9 cellular contexts compared by ENCODE assay signal in genomic region chr17:2050246-2050866, GRCh38. TPM values are rescaled to one million over a fixed set of nuclear protein-coding genes. Genes with fewer than 3 reads are reported as not detected.
DNase-seq lines count a peak whose midpoint lies in the region; ATAC-seq and TF ChIP-seq lines count a peak whose summit lies in the region.
"Had no signal": no experiment of that assay in that cellular context is flagged by ENCODE, and none has a peak within 500 bp of the region (broad histone marks: within the 10 kb centered on the region; RNA-seq: fewer than 3 reads in every experiment).

No MANE protein-coding gene starts in this region.

- TF ChIP-seq CTCF in fibroblast of pulmonary artery (IDR thresholded peaks at IDR 0.05; ENCODE audit: low read length, missing control alignments) (no peak), neural crest cell (conservative IDR thresholded peaks at IDR 0.05) (no peak), upper lobe of right lung (IDR thresholded peaks at IDR 0.05) (no peak)

- H3K9me3 ChIP-seq in upper lobe of right lung = no peaks in the 10 kb centered on the region

- peak; percentile 77 for DNase-seq in EH (ENCODE audit: low read depth)
- DNase-seq in NCI-H69 (lab: John Stamatoyannopoulos, UW) = peak; percentile 87
- DNase-seq in activated T-cell treated with anti-CD3 and anti-CD28 coated beads, Interleukin-2, amount 50 U/mL, for 24 hours = peak; percentile 86
- peak; percentile 73 for DNase-seq in fibroblast of pulmonary artery (ENCODE audit: low read depth)
- DNase-seq in neural crest cell (ENCODE audit: low read depth, low spot score) = peak; percentile 53
- peak; percentile 87 for DNase-seq in upper lobe of right lung
- DNase-seq in foreskin melanocyte = no peak

- H3K4me3 Mint-ChIP-seq in activated T-cell treated with anti-CD3 and anti-CD28 coated beads, Interleukin-2, amount 50 U/mL, for 24 hours = no peak overlapping the region
- no peak overlapping the region for H3K4me3 Mint-ChIP-seq in neural crest cell
- H3K4me3 Mint-ChIP-seq: activated naive CD4-positive, alpha-beta T cell treated with anti-CD3 and anti-CD28 coated beads, Interleukin-2, amount 50 U/mL, for 24 hours had no signal

- H3K36me3 ChIP-seq in upper lobe of right lung = no peaks in the 10 kb centered on the region

- H3K36me3 Mint-ChIP-seq in activated T-cell treated with anti-CD3 and anti-CD28 coated beads, Interleukin-2, amount 50 U/mL, for 24 hours (ENCODE audit: low read depth) = no peaks in the 10 kb centered on the region
- no peaks in the 10 kb centered on the region for H3K36me3 Mint-ChIP-seq in neural crest cell (ENCODE audit: low read depth)
- H3K36me3 Mint-ChIP-seq: activated naive CD4-positive, alpha-beta T cell treated with anti-CD3 and anti-CD28 coated beads, Interleukin-2, amount 50 U/mL, for 24 hours had no signal

- no peak overlapping the region for H3K27ac Mint-ChIP-seq in activated T-cell treated with anti-CD3 and anti-CD28 coated beads, Interleukin-2, amount 50 U/mL, for 24 hours
- no peak overlapping the region for H3K27ac Mint-ChIP-seq in neural crest cell (ENCODE audit: unreplicated experiment)
- H3K27ac Mint-ChIP-seq: activated naive CD4-positive, alpha-beta T cell treated with anti-CD3 and anti-CD28 coated beads, Interleukin-2, amount 50 U/mL, for 24 hours had no signal

- ATAC-seq in HG02759 (IDR thresholded peaks at IDR 0.05; ENCODE audit: unreplicated experiment) (peak; percentile 14), upper lobe of right lung (peak; percentile 57)

- peaks cover 17% of the 10 kb centered on the region for H3K27me3 Mint-ChIP-seq in activated T-cell treated with anti-CD3 and anti-CD28 coated beads, Interleukin-2, amount 50 U/mL, for 24 hours
- peaks cover 47% of the 10 kb centered on the region for H3K27me3 Mint-ChIP-seq in neural crest cell (ENCODE audit: low read depth)

- peaks cover 32% of the 10 kb centered on the region for H3K4me1 ChIP-seq in upper lobe of right lung

- H3K9me3 Mint-ChIP-seq in activated T-cell treated with anti-CD3 and anti-CD28 coated beads, Interleukin-2, amount 50 U/mL, for 24 hours = no peaks in the 10 kb centered on the region
- H3K9me3 Mint-ChIP-seq in neural crest cell = no peaks in the 10 kb centered on the region
- H3K9me3 Mint-ChIP-seq: activated naive CD4-positive, alpha-beta T cell treated with anti-CD3 and anti-CD28 coated beads, Interleukin-2, amount 50 U/mL, for 24 hours had no signal

- H3K27me3 ChIP-seq in upper lobe of right lung = peaks cover 5% of the 10 kb centered on the region

- intact Hi-C loops in upper lobe of right lung (cut with DNase I) = no loop called here

- H3K4me1 Mint-ChIP-seq in activated T-cell treated with anti-CD3 and anti-CD28 coated beads, Interleukin-2, amount 50 U/mL, for 24 hours (ENCODE audit: low read depth) = peaks cover 33% of the 10 kb centered on the region
- peaks cover 24% of the 10 kb centered on the region for H3K4me1 Mint-ChIP-seq in neural crest cell

- H3K27ac ChIP-seq in upper lobe of right lung = no peak overlapping the region

- H3K4me3 ChIP-seq in fibroblast of pulmonary artery (replicated peaks; ENCODE audit: low read depth, low read length) (peak overlapping the region; percentile 36), upper lobe of right lung (peak overlapping the region; percentile 55)

RNA-seq across cellular contexts. Expression of gene HIC1, which starts 4.5 kb away (rescaled TPM):
- total RNA-seq in neural crest cell (0.37 and 0.82 TPM in 2 replicates), upper lobe of right lung (20.8 TPM)

RNA-seq across cellular contexts. Expression of gene OVCA2, which starts 8.5 kb away (rescaled TPM):
- total RNA-seq in neural crest cell (25.6 and 29.8 TPM in 2 replicates), upper lobe of right lung (21.4 TPM)

RNA-seq across cellular contexts. Expression of gene DPH1, which starts 20.4 kb away (rescaled TPM):
- 29.7 and 35.1 TPM in 2 replicates for total RNA-seq in neural crest cell
- total RNA-seq in upper lobe of right lung = 47.8 TPM

RNA-seq across cellular contexts. Expression of gene RTN4RL1, which starts 25.2 kb away (rescaled TPM):
- 0.36 and 0.47 TPM in 2 replicates for total RNA-seq in neural crest cell
- total RNA-seq in upper lobe of right lung = 4.3 TPM

Comparison
In these comparisons a context has a peak if more than half of its experiments do, and no peak if none do; other contexts are left out.
1. RNA of gene HIC1, which starts 4.5 kb away (total RNA-seq): 20.8 TPM in upper lobe of right lung (single experiment); 0.37 to 0.82 TPM in neural crest cell; every median in the first group is over 10 times any median in the second.